ENCODE assay signal across 23 cellular contexts in genomic region chr20:47204746-47205122, GRCh38.
"Had no signal": no experiment of that assay in that cellular context is flagged by ENCODE, and none has a peak within 500 bp of the region (broad histone marks: within the 10 kb centered on the region; RNA-seq: fewer than 3 reads in every experiment).

No MANE protein-coding gene starts in this region.

- H3K9me3 ChIP-seq: body of pancreas, lower lobe of right lung, ovary, psoas muscle, right atrium auricular region, thyroid gland had no signal

- H3K36me3 ChIP-seq: ovary had no signal

- FAIRE-seq: kidney, urothelium cell line had no signal

- H3K4me1 Mint-ChIP-seq: activated naive CD8-positive, alpha-beta T cell treated with anti-CD3 and anti-CD28 coated beads, Interleukin-2, amount 50 U/mL, for 24 hours; natural killer cell had no signal

- DNase-seq: activated CD4-positive, alpha-beta T cell treated with anti-CD3 and anti-CD28 coated beads, Interleukin-2, amount 10 ng/mL, durations not matched to agents 24 days and 14 days; activated CD8-positive, alpha-beta memory T cell treated with anti-CD3 and anti-CD28 coated beads, Interleukin-2, amount 10 ng/mL, durations not matched to agents 7 days and 5 days; activated CD8-positive, alpha-beta T cell treated with anti-CD3 and anti-CD28 coated beads for 36 hours; activated gamma-delta T cell; activated naive CD4-positive, alpha-beta T cell treated with anti-CD3 and anti-CD28 coated beads, Interleukin-2, amount 50 U/mL, for 16 hours; activated naive CD8-positive, alpha-beta T cell treated with anti-CD3 and anti-CD28 coated beads, Interleukin-2, amount 50 U/mL, for 24 hours; activated T-cell treated with anti-CD3 and anti-CD28 coated beads for 4 hours; body of pancreas; kidney; lower lobe of right lung; midbrain; natural killer cell; ovary; stimulated activated CD4-positive, alpha-beta T cell treated with anti-CD3 and anti-CD28 coated beads, Interleukin-1b, Interleukin-23, amount 100 ng/mL, for 48 hours; thyroid gland had no signal

- H3K27ac Mint-ChIP-seq: activated CD8-positive, alpha-beta memory T cell treated with anti-CD3 and anti-CD28 coated beads, Interleukin-2, amount 10 ng/mL, durations not matched to agents 7 days and 5 days; activated CD8-positive, alpha-beta T cell treated with anti-CD3 and anti-CD28 coated beads for 36 hours; activated naive CD8-positive, alpha-beta T cell treated with anti-CD3 and anti-CD28 coated beads, Interleukin-2, amount 50 U/mL, for 24 hours; natural killer cell; stimulated activated naive CD8-positive, alpha-beta T cell treated with anti-CD3 and anti-CD28 coated beads, Interleukin-15, Interleukin-2, amounts not matched to agents 100 ng/mL and 50 ng/mL, for 24 hours; T-helper 2 cell treated with Interferon-gamma antibody and Interleukin-4, amounts not matched to agents 5 μg/mL and 100 μg/mL, for 36 hours had no signal

- H3K4me1 ChIP-seq: foreskin keratinocyte, lower lobe of right lung, psoas muscle, right atrium auricular region had no signal

- H3K4me3 Mint-ChIP-seq: activated CD4-positive, alpha-beta T cell treated with anti-CD3 and anti-CD28 coated beads, Interleukin-2, amount 10 ng/mL, durations not matched to agents 24 days and 14 days; activated CD8-positive, alpha-beta memory T cell treated with anti-CD3 and anti-CD28 coated beads, Interleukin-2, amount 10 ng/mL, durations not matched to agents 7 days and 5 days; activated CD8-positive, alpha-beta T cell treated with anti-CD3 and anti-CD28 coated beads for 36 hours; activated naive CD8-positive, alpha-beta T cell treated with anti-CD3 and anti-CD28 coated beads, Interleukin-2, amount 50 U/mL, for 24 hours; activated T-helper 1 cell treated with anti-CD3 and anti-CD28 coated beads, Interleukin-12 subunit alpha, Interleukin-12 subunit beta, Interleukin-2, Interleukin-4 antibody, amounts not matched to agents 30 ng/mL and 10 ng/mL and 1 ng/mL, durations not matched to agents 14 hours and 24 hours and 36 hours; natural killer cell; stimulated activated naive CD8-positive, alpha-beta T cell treated with anti-CD3 and anti-CD28 coated beads, Interleukin-15, Interleukin-2, amounts not matched to agents 100 ng/mL and 50 ng/mL, for 24 hours; T-helper 2 cell treated with Interferon-gamma antibody and Interleukin-4, amounts not matched to agents 5 μg/mL and 100 μg/mL, for 36 hours had no signal

- H3K27ac ChIP-seq: body of pancreas, foreskin keratinocyte, lower lobe of right lung, ovary, psoas muscle, right atrium auricular region had no signal

- H3K4me3 ChIP-seq: body of pancreas, lower lobe of right lung, ovary, psoas muscle, right atrium auricular region, thyroid gland had no signal

- H3K27me3 Mint-ChIP-seq: activated CD4-positive, alpha-beta T cell treated with anti-CD3 and anti-CD28 coated beads, Interleukin-2, amount 10 ng/mL, durations not matched to agents 24 days and 14 days; activated CD8-positive, alpha-beta memory T cell treated with anti-CD3 and anti-CD28 coated beads, Interleukin-2, amount 10 ng/mL, durations not matched to agents 7 days and 5 days; activated CD8-positive, alpha-beta T cell treated with anti-CD3 and anti-CD28 coated beads for 36 hours; activated naive CD8-positive, alpha-beta T cell treated with anti-CD3 and anti-CD28 coated beads, Interleukin-2, amount 50 U/mL, for 24 hours had no signal

- H3K9me3 Mint-ChIP-seq: activated CD4-positive, alpha-beta T cell treated with anti-CD3 and anti-CD28 coated beads, Interleukin-2, amount 10 ng/mL, durations not matched to agents 24 days and 14 days; activated CD8-positive, alpha-beta T cell treated with anti-CD3 and anti-CD28 coated beads for 36 hours; activated naive CD8-positive, alpha-beta T cell treated with anti-CD3 and anti-CD28 coated beads, Interleukin-2, amount 50 U/mL, for 24 hours; activated T-helper 1 cell treated with anti-CD3 and anti-CD28 coated beads, Interleukin-12 subunit alpha, Interleukin-12 subunit beta, Interleukin-2, Interleukin-4 antibody, amounts not matched to agents 30 ng/mL and 10 ng/mL and 1 ng/mL, durations not matched to agents 14 hours and 24 hours and 36 hours; natural killer cell; stimulated activated naive CD8-positive, alpha-beta T cell treated with anti-CD3 and anti-CD28 coated beads, Interleukin-15, Interleukin-2, amounts not matched to agents 100 ng/mL and 50 ng/mL, for 24 hours; T-helper 2 cell treated with Interferon-gamma antibody and Interleukin-4, amounts not matched to agents 5 μg/mL and 100 μg/mL, for 36 hours had no signal

- H3K27me3 ChIP-seq: body of pancreas, foreskin keratinocyte, ovary, right atrium auricular region, thyroid gland had no signal

- ATAC-seq: activated CD4-positive, CD25-positive, alpha-beta regulatory T cell treated with anti-CD3 and anti-CD28 coated beads, Interleukin-2, amount 50 U/mL, for 24 hours; activated naive CD8-positive, alpha-beta T cell treated with anti-CD3 and anti-CD28 coated beads, Interleukin-2, amount 50 U/mL, for 24 hours; body of pancreas; natural killer cell had no signal
